31 cellular contexts compared by ENCODE assay signal in the genomic region with DNA sequence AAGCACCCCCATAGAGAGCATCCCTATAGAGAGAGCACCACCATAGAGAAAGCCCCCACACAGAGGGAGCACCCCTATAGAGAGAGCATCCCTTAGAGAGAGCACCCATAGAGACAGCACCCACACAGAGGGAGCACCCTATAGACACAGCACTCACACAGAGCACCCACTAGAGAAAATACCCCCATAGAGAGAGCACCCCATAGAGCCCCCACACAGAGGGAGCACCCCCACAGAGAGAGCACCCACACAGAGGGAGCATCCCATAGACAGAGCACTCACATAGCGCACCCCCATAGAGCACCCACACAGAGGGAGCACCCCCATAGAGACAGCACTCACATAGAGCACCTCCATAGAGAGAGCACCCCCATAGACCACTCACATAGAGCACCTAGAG.
"Had no signal": no experiment of that assay in that cellular context is flagged by ENCODE, and none has a peak within 500 bp of the region (broad histone marks: within the 10 kb centered on the region; RNA-seq: fewer than 3 reads in every experiment).

No MANE protein-coding gene starts in this region.

- H3K36me3 Mint-ChIP-seq: activated CD4-positive, alpha-beta memory T cell treated with anti-CD3 and anti-CD28 coated beads for 36 hours; activated CD8-positive, alpha-beta memory T cell treated with anti-CD3 and anti-CD28 coated beads, Interleukin-2, amount 10 ng/mL, durations not matched to agents 7 days and 5 days; activated naive CD8-positive, alpha-beta T cell had no signal

- H3K27me3 Mint-ChIP-seq: activated naive CD8-positive, alpha-beta T cell had no signal

- H3K9me3 ChIP-seq: esophagus squamous epithelium, gastroesophageal sphincter had no signal

- H3K36me3 ChIP-seq: brain microvascular endothelial cell, esophagus squamous epithelium, gastroesophageal sphincter had no signal

- FAIRE-seq: astrocyte, colon had no signal

- ATAC-seq: activated CD4-positive, alpha-beta T cell treated with anti-CD3 and anti-CD28 coated beads for 36 hours; activated CD8-positive, alpha-beta memory T cell treated with anti-CD3 and anti-CD28 coated beads, Interleukin-2, amount 10 ng/mL, durations not matched to agents 7 days and 5 days; activated CD8-positive, alpha-beta T cell treated with anti-CD3 and anti-CD28 coated beads, Interleukin-2, amount 10 ng/mL, durations not matched to agents 7 days and 5 days; effector memory CD8-positive, alpha-beta T cell; gastroesophageal sphincter had no signal

- H3K4me3 ChIP-seq: esophagus squamous epithelium, gastroesophageal sphincter had no signal

- H3K4me3 Mint-ChIP-seq: activated CD4-positive, alpha-beta memory T cell treated with anti-CD3 and anti-CD28 coated beads for 36 hours; activated CD4-positive, alpha-beta T cell treated with anti-CD3 and anti-CD28 coated beads for 36 hours; activated CD4-positive, alpha-beta T cell treated with anti-CD3 and anti-CD28 coated beads, Interleukin-2, amount 10 ng/mL, durations not matched to agents 24 days and 14 days; activated CD8-positive, alpha-beta memory T cell treated with anti-CD3 and anti-CD28 coated beads, Interleukin-2, amount 10 ng/mL, durations not matched to agents 7 days and 5 days; activated CD8-positive, alpha-beta T cell treated with anti-CD3 and anti-CD28 coated beads, Interleukin-2, amount 10 ng/mL, durations not matched to agents 7 days and 5 days; activated naive CD8-positive, alpha-beta T cell; activated T-helper 1 cell treated with anti-CD3 and anti-CD28 coated beads, Interleukin-12 subunit alpha, Interleukin-12 subunit beta, Interleukin-2, Interleukin-4 antibody, amounts not matched to agents 30 ng/mL and 10 ng/mL and 1 ng/mL, durations not matched to agents 14 hours and 24 hours and 36 hours; central memory CD8-positive, alpha-beta T cell; effector memory CD8-positive, alpha-beta T cell had no signal

- DNase-seq: activated CD4-positive, alpha-beta memory T cell treated with anti-CD3 and anti-CD28 coated beads for 36 hours; activated CD4-positive, alpha-beta T cell treated with anti-CD3 and anti-CD28 coated beads for 36 hours; activated CD4-positive, alpha-beta T cell treated with anti-CD3 and anti-CD28 coated beads, Interleukin-2, amount 10 ng/mL, durations not matched to agents 24 days and 14 days; activated CD4-positive, CD25-positive, alpha-beta regulatory T cell; activated CD4-positive, CD25-positive, alpha-beta regulatory T cell treated with anti-CD3 and anti-CD28 coated beads, Interleukin-2, amount 50 U/mL, for 72 hours; activated CD8-positive, alpha-beta memory T cell treated with anti-CD3 and anti-CD28 coated beads, Interleukin-2, amount 10 ng/mL, durations not matched to agents 7 days and 5 days; activated CD8-positive, alpha-beta memory T cell treated with anti-CD3 and anti-CD28 coated beads, Interleukin-2, amount 50 U/mL, for 4 hours; activated CD8-positive, alpha-beta T cell treated with anti-CD3 and anti-CD28 coated beads, Interleukin-2, amount 10 ng/mL, durations not matched to agents 7 days and 5 days; activated gamma-delta T cell treated with Interleukin-2 at 50 U/mL for 16 hours; activated naive CD4-positive, alpha-beta T cell treated with anti-CD3 and anti-CD28 coated beads, Interleukin-2, amount 50 U/mL, for 16 hours; activated naive CD4-positive, alpha-beta T cell treated with Interleukin-2 at 50 U/mL for 16 hours; activated T-cell treated with anti-CD3 and anti-CD28 coated beads, Interleukin-2, amount 50 U/mL, for 1 hour; activated T-cell treated with anti-CD3 and anti-CD28 coated beads, Interleukin-2, amount 50 U/mL, for 48 hours; amniotic stem cell; anterior cingulate cortex; brain microvascular endothelial cell; cortex of kidney; dermis blood vessel endothelial cell; effector CD4-positive, alpha-beta T cell; effector memory CD8-positive, alpha-beta T cell; erythroblast; esophagus squamous epithelium; foreskin melanocyte; T-helper 2 cell had no signal

- H3K27ac Mint-ChIP-seq: activated CD4-positive, alpha-beta memory T cell treated with anti-CD3 and anti-CD28 coated beads for 36 hours; activated CD4-positive, alpha-beta T cell treated with anti-CD3 and anti-CD28 coated beads for 36 hours; activated CD4-positive, alpha-beta T cell treated with anti-CD3 and anti-CD28 coated beads, Interleukin-2, amount 10 ng/mL, durations not matched to agents 24 days and 14 days; activated CD8-positive, alpha-beta memory T cell treated with anti-CD3 and anti-CD28 coated beads, Interleukin-2, amount 10 ng/mL, durations not matched to agents 7 days and 5 days; activated CD8-positive, alpha-beta T cell treated with anti-CD3 and anti-CD28 coated beads, Interleukin-2, amount 10 ng/mL, durations not matched to agents 7 days and 5 days; activated naive CD8-positive, alpha-beta T cell; activated T-helper 1 cell treated with anti-CD3 and anti-CD28 coated beads, Interleukin-12 subunit alpha, Interleukin-12 subunit beta, Interleukin-2, Interleukin-4 antibody, amounts not matched to agents 30 ng/mL and 10 ng/mL and 1 ng/mL, durations not matched to agents 14 hours and 24 hours and 36 hours; activated T-helper 2 cell treated with anti-CD3 and anti-CD28 coated beads, Interferon-gamma antibody, Interleukin-2, Interleukin-4, amounts not matched to agents 10 μg/mL and 5 μg/mL and 100 μg/mL, durations not matched to agents 14 hours and 24 hours and 36 hours; effector memory CD8-positive, alpha-beta T cell had no signal

- H3K27ac ChIP-seq: brain microvascular endothelial cell, esophagus squamous epithelium, gastroesophageal sphincter had no signal

- H3K9me3 Mint-ChIP-seq: activated CD4-positive, alpha-beta memory T cell treated with anti-CD3 and anti-CD28 coated beads for 36 hours; activated CD4-positive, alpha-beta T cell treated with anti-CD3 and anti-CD28 coated beads, Interleukin-2, amount 10 ng/mL, durations not matched to agents 24 days and 14 days; activated T-helper 1 cell treated with anti-CD3 and anti-CD28 coated beads, Interleukin-12 subunit alpha, Interleukin-12 subunit beta, Interleukin-2, Interleukin-4 antibody, amounts not matched to agents 30 ng/mL and 10 ng/mL and 1 ng/mL, durations not matched to agents 14 hours and 24 hours and 36 hours; activated T-helper 2 cell treated with anti-CD3 and anti-CD28 coated beads, Interferon-gamma antibody, Interleukin-2, Interleukin-4, amounts not matched to agents 10 μg/mL and 5 μg/mL and 100 μg/mL, durations not matched to agents 14 hours and 24 hours and 36 hours; central memory CD8-positive, alpha-beta T cell; effector memory CD8-positive, alpha-beta T cell had no signal
